Comparison of ENCODE assay signal across 9 cellular contexts in the genomic region with DNA sequence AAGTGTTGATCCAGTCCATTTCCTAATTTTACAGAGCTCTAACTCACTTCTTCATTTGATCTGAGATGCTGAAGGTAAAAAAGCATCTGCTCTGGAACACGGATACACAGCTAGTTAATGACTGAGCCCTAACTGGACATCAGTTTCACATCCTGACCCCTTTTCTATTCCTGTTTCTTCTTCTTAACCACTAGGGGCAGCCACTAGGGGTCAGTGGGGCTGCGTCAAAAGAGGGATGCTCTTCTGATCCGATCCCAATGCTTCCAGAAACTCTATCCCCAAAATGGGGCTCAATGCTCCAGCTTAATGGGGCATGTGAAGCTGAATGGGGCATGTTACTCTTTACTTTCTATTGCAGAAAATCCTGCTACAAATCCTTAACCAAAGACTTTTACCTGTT. TPM values are rescaled to one million over a fixed set of nuclear protein-coding genes. Genes with fewer than 3 reads are reported as not detected.
DNase-seq lines count a peak whose midpoint lies in the region; ATAC-seq and TF ChIP-seq lines count a peak whose summit lies in the region.
"Had no signal": no experiment of that assay in that cellular context is flagged by ENCODE, and none has a peak within 500 bp of the region (broad histone marks: within the 10 kb centered on the region; RNA-seq: fewer than 3 reads in every experiment).

No MANE protein-coding gene starts in this region.

- no peak overlapping the region for H3K4me3 ChIP-seq in endodermal cell (ENCODE audit: low read length)
- H3K4me3 ChIP-seq in aorta (ENCODE audit: low read length in 2 of 2), result no peak overlapping the region
- H3K4me3 ChIP-seq: BLaER1 had no signal

- H3K36me3 ChIP-seq in endodermal cell (ENCODE audit: control insufficient read depth, insufficient read depth, low read length) (no peaks in the 10 kb centered on the region), aorta (ENCODE audit: control insufficient read depth in 1 of 2, insufficient read depth in 2 of 2, low read length in 1 of 2) (no peaks in the 10 kb centered on the region)
- H3K36me3 ChIP-seq: BLaER1 had no signal

- WGBS in endodermal cell (ENCODE audit: insufficient coverage in 1 of 2, insufficient read length in 1 of 2), 2 experiments, result 20 to 53% methylated on average over 1 to 3 of the region's 3 CpGs
- WGBS in aorta, 2 donors, result 31 to 46% methylated on average over 3 of the region's 3 CpGs

- peak; percentile 24 to 33 for DNase-seq in NCI-H2081 (lab: John Stamatoyannopoulos, UW)
- no peak for DNase-seq in NCI-H2081 treated with DMSO at 0.1 percent for 48 hours (lab: John Stamatoyannopoulos, UW)
- DNase-seq in NCI-H460 (ENCODE audit: extremely low read depth, low read depth), result peak; percentile 35
- DNase-seq in endodermal cell, result peak; percentile 70
- DNase-seq in retina, result peak; percentile 19
- no peak for DNase-seq in aorta
- no peak for DNase-seq in amniotic stem cell (lab: John Stamatoyannopoulos, UW)

- peaks cover 3% of the 10 kb centered on the region for H3K36me3 Mint-ChIP-seq in endodermal cell (ENCODE audit: low read depth)
- no peaks in the 10 kb centered on the region for H3K36me3 Mint-ChIP-seq in activated T-helper 17 cell treated with anti-CD3 and anti-CD28 coated beads, Interleukin-2, amount 50 U/mL, for 72 hours (ENCODE audit: low read depth)

- H3K27ac Mint-ChIP-seq in endodermal cell, result no peak overlapping the region
- no peak overlapping the region for H3K27ac Mint-ChIP-seq in activated T-helper 17 cell treated with anti-CD3 and anti-CD28 coated beads, Interleukin-2, amount 50 U/mL, for 72 hours

- no peak overlapping the region for H3K27ac ChIP-seq in endodermal cell (ENCODE audit: low read depth, low read length)
- H3K27ac ChIP-seq in aorta (ENCODE audit: low read depth in 1 of 2, low read length in 2 of 2), result no peak overlapping the region
- H3K27ac ChIP-seq: BLaER1 had no signal

- H3K4me3 Mint-ChIP-seq in endodermal cell, result no peak overlapping the region
- H3K4me3 Mint-ChIP-seq in activated T-helper 17 cell treated with anti-CD3 and anti-CD28 coated beads, Interleukin-2, amount 50 U/mL, for 72 hours, result no peak overlapping the region

- ATAC-seq in aorta (ENCODE audit: low FRiP score), result no peak
- ATAC-seq in activated T-helper 17 cell treated with anti-CD3 and anti-CD28 coated beads, Interleukin-2, amount 50 U/mL, for 72 hours (replicated peaks), result no peak

- H3K27me3 ChIP-seq in endodermal cell (ENCODE audit: control insufficient read depth, insufficient read depth, low read length, poor library complexity, severe bottlenecking), result no peaks in the 10 kb centered on the region
- H3K27me3 ChIP-seq in aorta (ENCODE audit: control insufficient read depth in 1 of 2, insufficient read depth in 2 of 2, low read length in 1 of 2), result no peaks in the 10 kb centered on the region

- H3K4me1 ChIP-seq in endodermal cell (ENCODE audit: control insufficient read depth, insufficient read depth, low read length) (no peaks in the 10 kb centered on the region), aorta (ENCODE audit: control insufficient read depth in 1 of 2, insufficient read depth in 2 of 2, low read length in 2 of 2) (no peaks in the 10 kb centered on the region)
- H3K4me1 ChIP-seq: BLaER1 had no signal

- no peaks in the 10 kb centered on the region for H3K4me1 Mint-ChIP-seq in endodermal cell
- H3K4me1 Mint-ChIP-seq in activated T-helper 17 cell treated with anti-CD3 and anti-CD28 coated beads, Interleukin-2, amount 50 U/mL, for 72 hours, result no peaks in the 10 kb centered on the region

- peaks cover 46% of the 10 kb centered on the region for H3K9me3 Mint-ChIP-seq in endodermal cell
- H3K9me3 Mint-ChIP-seq in activated T-helper 17 cell treated with anti-CD3 and anti-CD28 coated beads, Interleukin-2, amount 50 U/mL, for 72 hours, result no peaks in the 10 kb centered on the region

- no peaks in the 10 kb centered on the region for H3K27me3 Mint-ChIP-seq in endodermal cell (ENCODE audit: insufficient read depth)
- no peaks in the 10 kb centered on the region for H3K27me3 Mint-ChIP-seq in activated T-helper 17 cell treated with anti-CD3 and anti-CD28 coated beads, Interleukin-2, amount 50 U/mL, for 72 hours

- no peak overlapping the region for H3K9ac ChIP-seq in endodermal cell (ENCODE audit: extremely low read depth, low read length, poor library complexity, severe bottlenecking)
- H3K9ac ChIP-seq: BLaER1 had no signal

- H3K9me3 ChIP-seq in endodermal cell (ENCODE audit: control insufficient read depth, low read length), result no peaks in the 10 kb centered on the region
- H3K9me3 ChIP-seq in aorta (ENCODE audit: control insufficient read depth, low read length), result no peaks in the 10 kb centered on the region
- H3K9me3 ChIP-seq: BLaER1 had no signal

- intact Hi-C loops in aorta (cut with DNase I), result loop anchor here in 1 of 2 donors (10.0 kb wide), 1 partner anchor 318 kb away; no protein-coding TSS in a partner anchor

- TF ChIP-seq CTCF in endodermal cell (conservative IDR thresholded peaks at IDR 0.05), result peak; percentile 77

RNA-seq across cellular contexts. Expression of gene PHKA2, which starts 33.4 kb away (rescaled TPM):
- 7.5 and 9.1 TPM in 2 replicates for total RNA-seq in NCI-H460 (2014; rRNA removed; shearing (Covaris generic))
- 52.9 and 63.6 TPM in 2 replicates for polyA plus RNA-seq in NCI-H460 (2014; cell fraction: nucleus; rRNA removed)
- total RNA-seq in endodermal cell (10 to 100 TPM; 32.5 to 33.0 TPM), aorta (10 to 100 TPM; 25.5 to 30.2 TPM)
- 17.2 TPM for polyA plus RNA-seq in endodermal cell (2013, experiment 1 of 2)
- 16.6 TPM for polyA plus RNA-seq in endodermal cell (2013, experiment 2 of 2)
- polyA plus RNA-seq in aorta, result 10 to 100 TPM in 1 of 2 donors, 1 to 10 TPM in 1; 1.5 to 45.6 TPM
- total RNA-seq in activated T-helper 17 cell treated with anti-CD3 and anti-CD28 coated beads, Interleukin-2, amount 50 U/mL, for 72 hours, result 10 to 100 TPM; 22.0 to 30.2 TPM

Comparison
In these comparisons a context has a peak if more than half of its experiments do, and no peak if none do; other contexts are left out.
1. DNase-seq: peak in NCI-H2081 (2 of 2), NCI-H460 (single experiment), endodermal cell (single experiment) and retina (single experiment); none in NCI-H2081 treated with DMSO at 0.1 percent for 48 hours (single experiment), aorta (0 of 2) and amniotic stem cell (single experiment).